10 cellular contexts compared by ENCODE assay signal in genomic region chr16:82761858-82762257, GRCh38.
DNase-seq lines count a peak whose midpoint lies in the region; ATAC-seq and TF ChIP-seq lines count a peak whose summit lies in the region.
"Had no signal": no experiment of that assay in that cellular context is flagged by ENCODE, and none has a peak within 500 bp of the region (broad histone marks: within the 10 kb centered on the region; RNA-seq: fewer than 3 reads in every experiment).

No MANE protein-coding gene starts in this region.

- in situ Hi-C loops in brain microvascular endothelial cell (cut with HindIII; ENCODE audit: low pct_ligation_motif_present, low sequenced_read_pairs), result no loop called here

- no peak overlapping the region for H4K5ac ChIP-seq in mesendoderm (ENCODE audit: low read length)

- WGBS in mesendoderm (ENCODE audit: extremely low coverage, insufficient coverage, low lambda C conversion rate), result no CpG with 5 or more reads among the region's 3 CpGs
- 95 to 100% methylated on average over 1 to 2 of the region's 3 CpGs for whole genome bisulfite sequencing in endodermal cell (ENCODE audit: insufficient coverage in 1 of 2, insufficient read length in 1 of 2), 2 experiments

- H3K9me3 Mint-ChIP-seq in T-helper 1 cell treated with Interleukin-12 subunit alpha and Interleukin-12 subunit beta and Interleukin-4 antibody, amounts not matched to agents 30 μg/mL and 1 μg/mL, for 36 hours, result no peaks in the 10 kb centered on the region
- no peaks in the 10 kb centered on the region for H3K9me3 Mint-ChIP-seq in endodermal cell

- H3K27me3 ChIP-seq in brain microvascular endothelial cell (replicated peaks) (no peaks in the 10 kb centered on the region), mesendoderm (ENCODE audit: insufficient read depth, low read length, poor library complexity) (no peaks in the 10 kb centered on the region), endodermal cell (ENCODE audit: control insufficient read depth, insufficient read depth, low read length, poor library complexity, severe bottlenecking) (no peaks in the 10 kb centered on the region)

- ATAC-seq in GM21576 (IDR thresholded peaks at IDR 0.05; ENCODE audit: unreplicated experiment), result no peak

- peak overlapping the region; percentile 53 for H3K27ac ChIP-seq in brain microvascular endothelial cell
- H3K27ac ChIP-seq in mesendoderm (ENCODE audit: low read depth, low read length), result no peak overlapping the region
- H3K27ac ChIP-seq in endodermal cell (ENCODE audit: low read depth, low read length), result no peak overlapping the region
- H3K27ac ChIP-seq: C4-2B, PC-9 had no signal

- H3K4me3 ChIP-seq in brain microvascular endothelial cell (ENCODE audit: low read depth, low read length), result no peak overlapping the region
- H3K4me3 ChIP-seq in mesendoderm (ENCODE audit: low read length), result no peak overlapping the region
- H3K4me3 ChIP-seq in endodermal cell (ENCODE audit: low read length), result no peak overlapping the region
- H3K4me3 ChIP-seq: PC-9 had no signal

- no peak overlapping the region for H2BK120ac ChIP-seq in mesendoderm (ENCODE audit: low read depth, low read length)

- peaks cover 13% of the 10 kb centered on the region for H3K27me3 Mint-ChIP-seq in T-helper 1 cell treated with Interleukin-12 subunit alpha and Interleukin-12 subunit beta and Interleukin-4 antibody, amounts not matched to agents 30 μg/mL and 1 μg/mL, for 36 hours (ENCODE audit: low read depth)
- no peaks in the 10 kb centered on the region for H3K27me3 Mint-ChIP-seq in endodermal cell (ENCODE audit: insufficient read depth)

- H3K9ac ChIP-seq in mesendoderm (ENCODE audit: low read length) (no peak overlapping the region), endodermal cell (ENCODE audit: extremely low read depth, low read length, poor library complexity, severe bottlenecking) (no peak overlapping the region)

- peaks cover 3% of the 10 kb centered on the region for H3K4me1 ChIP-seq in mesendoderm (ENCODE audit: control insufficient read depth, low read depth, low read length)
- peaks cover 3% of the 10 kb centered on the region for H3K4me1 ChIP-seq in endodermal cell (ENCODE audit: control insufficient read depth, insufficient read depth, low read length)

- H3K4ac ChIP-seq in mesendoderm (ENCODE audit: low read depth, low read length), result no peak overlapping the region

- H3K79me2 ChIP-seq in mesendoderm (ENCODE audit: control insufficient read depth, insufficient read depth, low read length), result no peaks in the 10 kb centered on the region

- no peaks in the 10 kb centered on the region for H3K36me3 Mint-ChIP-seq in T-helper 1 cell treated with Interleukin-12 subunit alpha and Interleukin-12 subunit beta and Interleukin-4 antibody, amounts not matched to agents 30 μg/mL and 1 μg/mL, for 36 hours (ENCODE audit: low read depth)
- no peaks in the 10 kb centered on the region for H3K36me3 Mint-ChIP-seq in endodermal cell (ENCODE audit: low read depth)

- no peak for DNase-seq in T-helper 1 cell
- no peak for DNase-seq in brain microvascular endothelial cell
- peak; percentile 37 for DNase-seq in kidney glomerular epithelial cell (lab: John Stamatoyannopoulos, UW)
- DNase-seq in superior temporal gyrus (ENCODE audit: extremely low spot score), result peak; percentile 56
- DNase-seq in mesendoderm, result no peak
- no peak for DNase-seq in endodermal cell

- H3K27ac Mint-ChIP-seq in T-helper 1 cell treated with Interleukin-12 subunit alpha and Interleukin-12 subunit beta and Interleukin-4 antibody, amounts not matched to agents 30 μg/mL and 1 μg/mL, for 36 hours, result no peak overlapping the region
- no peak overlapping the region for H3K27ac Mint-ChIP-seq in endodermal cell

- TF ChIP-seq CTCF in brain microvascular endothelial cell (IDR thresholded peaks at IDR 0.05; ENCODE audit: low read depth, low read length, missing control alignments), result no peak
- no peak for TF ChIP-seq CTCF in endodermal cell (conservative IDR thresholded peaks at IDR 0.05)

- H3K36me3 ChIP-seq in brain microvascular endothelial cell (replicated peaks) (no peaks in the 10 kb centered on the region), mesendoderm (ENCODE audit: control insufficient read depth, insufficient read depth, low read length) (no peaks in the 10 kb centered on the region), endodermal cell (ENCODE audit: control insufficient read depth, insufficient read depth, low read length) (no peaks in the 10 kb centered on the region)

- no peak overlapping the region for H2BK5ac ChIP-seq in mesendoderm (ENCODE audit: low read length)

- peaks cover 9% of the 10 kb centered on the region for H3K9me3 ChIP-seq in endodermal cell (ENCODE audit: control insufficient read depth, low read length)

- H2BK15ac ChIP-seq in mesendoderm (replicated peaks; ENCODE audit: low read depth), result no peak overlapping the region

- no peak overlapping the region for H2AK5ac ChIP-seq in mesendoderm (ENCODE audit: low read length)

- no peak overlapping the region for H4K8ac ChIP-seq in mesendoderm (ENCODE audit: low read depth, low read length)

- no peak overlapping the region for H3K18ac ChIP-seq in mesendoderm (ENCODE audit: low read length)

- no peak overlapping the region for H3K4me2 ChIP-seq in mesendoderm (ENCODE audit: low read length)
- H3K4me2 ChIP-seq: PC-9 had no signal

- H3K79me1 ChIP-seq in mesendoderm (ENCODE audit: low read length), result no peaks in the 10 kb centered on the region

- H3K4me1 Mint-ChIP-seq in T-helper 1 cell treated with Interleukin-12 subunit alpha and Interleukin-12 subunit beta and Interleukin-4 antibody, amounts not matched to agents 30 μg/mL and 1 μg/mL, for 36 hours (ENCODE audit: low read depth), result peaks cover 2% of the 10 kb centered on the region
- peaks cover 10% of the 10 kb centered on the region for H3K4me1 Mint-ChIP-seq in endodermal cell

- H3K23ac ChIP-seq in mesendoderm (ENCODE audit: low read length), result no peak overlapping the region

- peak overlapping the region; percentile 23 for H3K4me3 Mint-ChIP-seq in T-helper 1 cell treated with Interleukin-12 subunit alpha and Interleukin-12 subunit beta and Interleukin-4 antibody, amounts not matched to agents 30 μg/mL and 1 μg/mL, for 36 hours
- no peak overlapping the region for H3K4me3 Mint-ChIP-seq in endodermal cell

- H3K56ac ChIP-seq in mesendoderm (ENCODE audit: low read length), result no peak overlapping the region

Comparison
In these comparisons a context has a peak if more than half of its experiments do, and no peak if none do; other contexts are left out.
1. DNase-seq: peak in kidney glomerular epithelial cell (single experiment) and superior temporal gyrus (single experiment); none in T-helper 1 cell (0 of 5), brain microvascular endothelial cell (single experiment), mesendoderm (single experiment) and endodermal cell (single experiment).